Comparison of ENCODE assay signal across 4 cellular contexts in genomic region chr4:108758498-108758897, GRCh38. TPM values are rescaled to one million over a fixed set of nuclear protein-coding genes. Genes with fewer than 3 reads are reported as not detected.
"Had no signal": no experiment of that assay in that cellular context is flagged by ENCODE, and none has a peak within 500 bp of the region (broad histone marks: within the 10 kb centered on the region; RNA-seq: fewer than 3 reads in every experiment).

No MANE protein-coding gene starts in this region.

- ATAC-seq: GM12878 had no signal

- DNase-seq: GDM1, GF-D8 had no signal

RNA-seq across cellular contexts. Expression of gene ETNPPL, which starts 4.4 kb away (rescaled TPM):
- total RNA-seq: G401, GM12878 had no signal
